In the genomic region with DNA sequence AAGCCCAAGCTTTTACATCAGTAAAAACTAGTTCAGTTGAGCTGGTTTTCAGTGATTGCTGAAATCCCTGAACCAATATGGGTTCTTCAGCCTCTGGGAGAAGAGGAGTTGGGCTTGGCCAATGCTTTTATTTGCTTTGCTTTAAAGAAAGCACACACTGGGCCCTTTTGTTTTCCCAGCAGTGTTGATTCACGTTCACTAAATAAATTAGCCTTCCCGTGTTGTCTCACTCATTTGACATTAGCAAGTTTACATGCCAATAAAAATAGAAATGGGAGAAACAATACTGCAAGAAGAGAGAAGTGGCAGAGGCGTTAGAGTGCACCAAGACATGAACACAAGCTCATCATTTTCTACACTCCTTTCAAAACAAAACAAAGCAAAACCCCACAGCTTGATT, we compare ENCODE assay signal across 19 cellular contexts.
DNase-seq lines count a peak whose midpoint lies in the region; ATAC-seq, FAIRE-seq and TF ChIP-seq lines count a peak whose summit lies in the region.
"Had no signal": no experiment of that assay in that cellular context is flagged by ENCODE, and none has a peak within 500 bp of the region (broad histone marks: within the 10 kb centered on the region; RNA-seq: fewer than 3 reads in every experiment).

No MANE protein-coding gene starts in this region.

- H3K36me3 ChIP-seq in kidney (ENCODE audit: control insufficient read depth in 1 of 2, insufficient read depth in 2 of 2, low read length in 2 of 2), result no peaks in the 10 kb centered on the region
- H3K36me3 ChIP-seq in stomach, result no peaks in the 10 kb centered on the region
- H3K36me3 ChIP-seq: MG63 had no signal

- H3K9me3 ChIP-seq in kidney (ENCODE audit: control insufficient read depth in 1 of 2, low read length in 2 of 2) (no peaks in the 10 kb centered on the region), stomach (no peaks in the 10 kb centered on the region)
- H3K9me3 ChIP-seq: MG63 had no signal

- H3K27me3 ChIP-seq in stomach, result no peaks in the 10 kb centered on the region
- H3K27me3 ChIP-seq: MG63 had no signal

- intact Hi-C loops in kidney (cut with DNase I) (no loop called here), stomach (cut with DNase I; ENCODE audit: low total_unique reads) (no loop called here), left ventricle myocardium superior (cut with micrococcal nuclease) (no loop called here)

- no peak for ATAC-seq in left ventricle myocardium superior

- FAIRE-seq in kidney (lab: Jason Lieb, UNC), result no peak
- FAIRE-seq: G401.6 had no signal

- 27 to 53% (median 41%) methylated on average over 3 of the region's 3 CpGs for WGBS in stomach, 5 donors

- H3K4me1 ChIP-seq in kidney (ENCODE audit: control insufficient read depth in 1 of 2, insufficient read depth in 1 of 2, low read depth in 1 of 2, low read length in 2 of 2), result peaks cover 6 to 31% of the 10 kb centered on the region in 2 donors
- peaks cover 24 to 34% (median 27%) of the 10 kb centered on the region in 4 donors for H3K4me1 ChIP-seq in stomach

- H3K27ac ChIP-seq in kidney (ENCODE audit: low read depth in 2 of 2, low read length in 2 of 2) (peak overlapping the region; percentile 86 to 90), stomach (peak overlapping the region in 4 of 5 donors; percentile 3 to 75 (median 52))

- no peak for TF ChIP-seq EP300 in stomach (IDR thresholded peaks at IDR 0.05)

- H3K4me3 ChIP-seq in kidney (ENCODE audit: low read length in 2 of 2) (no peak overlapping the region), stomach (no peak overlapping the region)
- H3K4me3 ChIP-seq: MG63 had no signal

- H3K9ac ChIP-seq in kidney (ENCODE audit: low read length in 2 of 2), result no peak overlapping the region

- TF ChIP-seq CTCF in kidney (IDR thresholded peaks at IDR 0.05; ENCODE audit: borderline replicate concordance, extremely low read depth, insufficient read depth) (no peak), stomach (IDR thresholded peaks at IDR 0.05) (no peak)

- DNase-seq in NCI-H1092 treated with DMSO at 0.1 percent for 48 hours (lab: John Stamatoyannopoulos, UW) (peak; percentile 26), NCI-H1092 (lab: John Stamatoyannopoulos, UW) (no peak), NCI-H774 (lab: John Stamatoyannopoulos, UW) (peak; percentile 80), kidney (no peak), stomach (no peak), NCI-H82 treated with DMSO at 0.1 percent for 48 hours (lab: John Stamatoyannopoulos, UW; ENCODE audit: unreplicated experiment) (no peak), left ventricle myocardium superior (no peak)
- no peak for DNase-seq in activated T-cell treated with anti-CD3 and anti-CD28 coated beads, Interleukin-2, amount 50 U/mL, for 1 hour
- DNase-seq: 8988T; activated CD4-positive, alpha-beta T cell treated with anti-CD3 and anti-CD28 coated beads for 48 hours; CD4-positive, alpha-beta T cell; kidney glomerular epithelial cell; MG63; NCI-H446; retina; stimulated activated CD4-positive, alpha-beta T cell treated with anti-CD3 and anti-CD28 coated beads, Interleukin-1b, Interleukin-23, amount 100 ng/mL, for 48 hours; T-helper 9 cell; trophoblast cell had no signal

- TF ChIP-seq POLR2A in stomach (IDR thresholded peaks at IDR 0.05), result no peak

Comparison
In these comparisons a context has a peak if more than half of its experiments do, and no peak if none do; other contexts are left out.
1. DNase-seq: peak in NCI-H1092 treated with DMSO at 0.1 percent for 48 hours (single experiment) and NCI-H774 (single experiment); none in NCI-H1092 (single experiment), kidney (single experiment), stomach (single experiment), NCI-H82 treated with DMSO at 0.1 percent for 48 hours (single experiment), left ventricle myocardium superior (single experiment) and activated T-cell treated with anti-CD3 and anti-CD28 coated beads, Interleukin-2, amount 50 U/mL, for 1 hour (single experiment).